In genomic region chr22:17436382-17436951, GRCh38 we compare ENCODE assay signal across 11 cellular contexts.
DNase-seq lines count a peak whose midpoint lies in the region; ATAC-seq and TF ChIP-seq lines count a peak whose summit lies in the region.
"Had no signal": no experiment of that assay in that cellular context is flagged by ENCODE, and none has a peak within 500 bp of the region (broad histone marks: within the 10 kb centered on the region; RNA-seq: fewer than 3 reads in every experiment).

No MANE protein-coding gene starts in this region.

- peak overlapping the region; percentile 80 to 98 (median 95) for H3K27ac Mint-ChIP-seq in brain

- H4K5ac ChIP-seq in mesendoderm (ENCODE audit: low read length) = no peak overlapping the region

- peak overlapping the region; percentile 40 for H2BK5ac ChIP-seq in mesendoderm (ENCODE audit: low read length)

- peak overlapping the region; percentile 29 for H3K4me2 ChIP-seq in mesendoderm (ENCODE audit: low read length)

- H3K4ac ChIP-seq in mesendoderm (ENCODE audit: low read depth, low read length) = peak overlapping the region; percentile 2

- peak overlapping the region; percentile 47 for H3K9ac ChIP-seq in mesendoderm (ENCODE audit: low read length)

- ATAC-seq in HG03354 (IDR thresholded peaks at IDR 0.05; ENCODE audit: poor library complexity, severe bottlenecking, unreplicated experiment) (peak; percentile 60), GM19395 (IDR thresholded peaks at IDR 0.05; ENCODE audit: unreplicated experiment) (no peak)
- ATAC-seq: left lobe of liver, SK-N-SH treated with all-trans-retinoic acid at 6 μM for 48 hours had no signal

- no peak overlapping the region for H3K23ac ChIP-seq in mesendoderm (ENCODE audit: low read length)

- H3K4me1 ChIP-seq in mesendoderm (ENCODE audit: control insufficient read depth, low read depth, low read length) = peaks cover 12% of the 10 kb centered on the region

- H3K79me1 ChIP-seq in mesendoderm (ENCODE audit: low read length) = peaks cover 9% of the 10 kb centered on the region

- H2AK5ac ChIP-seq in mesendoderm (ENCODE audit: low read length) = no peak overlapping the region

- H3K36me3 ChIP-seq in mesendoderm (ENCODE audit: control insufficient read depth, insufficient read depth, low read length) = no peaks in the 10 kb centered on the region

- H3K27me3 ChIP-seq in mesendoderm (ENCODE audit: insufficient read depth, low read length, poor library complexity) = no peaks in the 10 kb centered on the region

- H3K4me3 ChIP-seq in mesendoderm (ENCODE audit: low read length) = no peak overlapping the region

- H2BK120ac ChIP-seq in mesendoderm (ENCODE audit: low read depth, low read length) = no peak overlapping the region

- peak overlapping the region; percentile 44 for H3K18ac ChIP-seq in mesendoderm (ENCODE audit: low read length)

- peak; percentile 16 for DNase-seq in GDM1 (lab: John Stamatoyannopoulos, UW)
- DNase-seq in mesendoderm = no peak
- DNase-seq in NK-92 treated with Interleukin-12 subunit alpha and Interleukin-12 subunit beta, amount 100 ng/mL, for 24 hours (lab: John Stamatoyannopoulos, UW) = no peak
- DNase-seq in GM13976 (ENCODE audit: low spot score) = no peak
- DNase-seq in HuH-7.5 (ENCODE audit: low spot score) = no peak
- DNase-seq: activated CD8-positive, alpha-beta memory T cell treated with anti-CD3 and anti-CD28 coated beads, Interleukin-2, amount 50 U/mL, for 48 hours had no signal

- WGBS in mesendoderm (ENCODE audit: extremely low coverage, insufficient coverage, low lambda C conversion rate) = no CpG with 5 or more reads among the region's 5 CpGs

- no peak overlapping the region for H2BK15ac ChIP-seq in mesendoderm (replicated peaks; ENCODE audit: low read depth)

- in situ Hi-C loops in GM13976 (cut with MboI; ENCODE audit: low sequenced_read_pairs, unreplicated experiment) = no loop called here

- TF ChIP-seq CTCF in brain (conservative IDR thresholded peaks at IDR 0.05) = no peak
- no peak for TF ChIP-seq CTCF in GM13976 (IDR thresholded peaks at IDR 0.05; ENCODE audit: borderline replicate concordance, control extremely low read depth, extremely low read depth, insufficient read depth, missing control alignments)

- H3K4me1 Mint-ChIP-seq in brain = peaks cover 78% of the 10 kb centered on the region

- no peaks in the 10 kb centered on the region for H3K9me3 Mint-ChIP-seq in brain

- H3K79me2 ChIP-seq in mesendoderm (ENCODE audit: control insufficient read depth, insufficient read depth, low read length) = peaks cover 52% of the 10 kb centered on the region

- H3K36me3 Mint-ChIP-seq in brain = no peaks in the 10 kb centered on the region

- H3K4me3 Mint-ChIP-seq in brain = peak overlapping the region; percentile 76 to 83 (median 81)

- H4K8ac ChIP-seq in mesendoderm (ENCODE audit: low read depth, low read length) = no peak overlapping the region

- H3K27ac ChIP-seq in mesendoderm (ENCODE audit: low read depth, low read length) = peak overlapping the region; percentile 89

- no peaks in the 10 kb centered on the region for H3K27me3 Mint-ChIP-seq in brain

- peak overlapping the region; percentile 61 for H3K56ac ChIP-seq in mesendoderm (ENCODE audit: low read length)
